13 cellular contexts compared by ENCODE assay signal in the genomic region with DNA sequence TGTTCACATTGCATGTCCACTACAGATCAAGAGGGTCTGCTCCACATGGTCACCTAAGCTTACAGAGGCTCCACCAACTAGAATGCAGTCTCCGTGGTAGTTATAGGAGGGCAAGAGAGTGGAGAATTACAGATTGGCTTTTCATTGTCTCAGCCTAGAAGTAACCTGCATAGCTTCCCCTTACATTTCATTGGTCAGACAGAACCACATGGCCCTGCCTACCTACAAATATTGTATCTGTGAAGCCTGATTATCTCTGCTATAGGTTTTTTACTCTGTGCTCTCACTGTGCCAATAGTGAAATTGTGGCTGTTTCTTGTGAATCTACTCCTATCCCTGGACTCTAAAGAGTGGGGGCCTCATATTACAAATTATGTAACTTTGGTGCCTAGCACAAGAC. TPM values are rescaled to one million over a fixed set of nuclear protein-coding genes. Genes with fewer than 3 reads are reported as not detected.
DNase-seq lines count a peak whose midpoint lies in the region; ATAC-seq, FAIRE-seq and TF ChIP-seq lines count a peak whose summit lies in the region.
"Had no signal": no experiment of that assay in that cellular context is flagged by ENCODE, and none has a peak within 500 bp of the region (broad histone marks: within the 10 kb centered on the region; RNA-seq: fewer than 3 reads in every experiment).

No MANE protein-coding gene starts in this region.

- H3K4me3 Mint-ChIP-seq in activated CD4-positive, alpha-beta T cell treated with anti-CD3 and anti-CD28 coated beads, Interleukin-2, amount 10 ng/mL, durations not matched to agents 7 days and 5 days, result peak overlapping the region; percentile 27
- H3K4me3 Mint-ChIP-seq in activated CD4-positive, alpha-beta T cell treated with anti-CD3 and anti-CD28 coated beads, Interleukin-2, amount 10 ng/mL, durations not matched to agents 24 days and 14 days, result no peak overlapping the region

- no peak for DNase-seq in activated CD4-positive, alpha-beta T cell treated with anti-CD3 and anti-CD28 coated beads, Interleukin-2, amount 10 ng/mL, durations not matched to agents 7 days and 5 days
- no peak for DNase-seq in activated CD4-positive, alpha-beta T cell treated with anti-CD3 and anti-CD28 coated beads, Interleukin-2, amount 10 ng/mL, durations not matched to agents 24 days and 14 days
- DNase-seq in NAMALWA (ENCODE audit: low spot score) (peak; percentile 26), colonic mucosa (no peak), small intestine (peak; percentile 31), NCI-H524 (lab: John Stamatoyannopoulos, UW) (no peak)
- DNase-seq: ACHN, anterior cingulate cortex, NCI-H2227 treated with DMSO at 0.1 percent for 48 hours had no signal

- H3K27ac ChIP-seq in colonic mucosa, result peak overlapping the region; percentile 7
- H3K27ac ChIP-seq in small intestine (ENCODE audit: low read depth in 1 of 2, low read length in 1 of 2), result peak overlapping the region in 1 of 2 donors; percentile 53
- H3K27ac ChIP-seq: HL-60 had no signal

- CTCF ChIA-PET in activated CD4-positive, alpha-beta T cell treated with anti-CD3 and anti-CD28 coated beads, Interleukin-2, amount 10 ng/mL, durations not matched to agents 7 days and 5 days (lab: Charles Lee), result interaction anchor here (1.0 to 1.5 kb wide), 3 partner anchors 19 to 268 kb away, joined by 3 to 5 read pairs (median 3); no protein-coding TSS in a partner anchor

- 80 to 81% (median 80%) methylated on average over 1 of the region's 1 CpG for WGBS in small intestine, 3 donors

- no peaks in the 10 kb centered on the region for H3K9me3 ChIP-seq in colonic mucosa
- no peaks in the 10 kb centered on the region for H3K9me3 ChIP-seq in small intestine (ENCODE audit: control insufficient read depth, low read depth)

- H3K27me3 Mint-ChIP-seq in activated CD4-positive, alpha-beta T cell treated with anti-CD3 and anti-CD28 coated beads, Interleukin-2, amount 10 ng/mL, durations not matched to agents 7 days and 5 days, result no peaks in the 10 kb centered on the region
- H3K27me3 Mint-ChIP-seq in activated CD4-positive, alpha-beta T cell treated with anti-CD3 and anti-CD28 coated beads, Interleukin-2, amount 10 ng/mL, durations not matched to agents 24 days and 14 days, result no peaks in the 10 kb centered on the region

- peaks cover 43% of the 10 kb centered on the region for H3K4me1 Mint-ChIP-seq in activated CD4-positive, alpha-beta T cell treated with anti-CD3 and anti-CD28 coated beads, Interleukin-2, amount 10 ng/mL, durations not matched to agents 7 days and 5 days
- peaks cover 28% of the 10 kb centered on the region for H3K4me1 Mint-ChIP-seq in activated CD4-positive, alpha-beta T cell treated with anti-CD3 and anti-CD28 coated beads, Interleukin-2, amount 10 ng/mL, durations not matched to agents 24 days and 14 days

- H3K36me3 ChIP-seq in colonic mucosa, result no peaks in the 10 kb centered on the region
- H3K36me3 ChIP-seq in small intestine (ENCODE audit: control insufficient read depth in 2 of 2, insufficient read depth in 2 of 2, low read length in 2 of 2), result no peaks in the 10 kb centered on the region

- peak overlapping the region; percentile 83 for H3K27ac Mint-ChIP-seq in activated CD4-positive, alpha-beta T cell treated with anti-CD3 and anti-CD28 coated beads, Interleukin-2, amount 10 ng/mL, durations not matched to agents 7 days and 5 days
- no peak overlapping the region for H3K27ac Mint-ChIP-seq in activated CD4-positive, alpha-beta T cell treated with anti-CD3 and anti-CD28 coated beads, Interleukin-2, amount 10 ng/mL, durations not matched to agents 24 days and 14 days

- H3K9me3 Mint-ChIP-seq in activated CD4-positive, alpha-beta T cell treated with anti-CD3 and anti-CD28 coated beads, Interleukin-2, amount 10 ng/mL, durations not matched to agents 7 days and 5 days, result peaks cover 3% of the 10 kb centered on the region
- H3K9me3 Mint-ChIP-seq in activated CD4-positive, alpha-beta T cell treated with anti-CD3 and anti-CD28 coated beads, Interleukin-2, amount 10 ng/mL, durations not matched to agents 24 days and 14 days, result no peaks in the 10 kb centered on the region

- POLR2A ChIA-PET in activated CD4-positive, alpha-beta T cell treated with anti-CD3 and anti-CD28 coated beads, Interleukin-2, amount 10 ng/mL, durations not matched to agents 7 days and 5 days (lab: Charles Lee), result no interaction called here

- H3K9ac ChIP-seq in colonic mucosa (ENCODE audit: low read depth in 2 of 2, low read length in 2 of 2), result no peak overlapping the region

- FAIRE-seq in small intestine (lab: Jason Lieb, UNC), result no peak
- FAIRE-seq: frontal cortex had no signal

- H3K4me3 ChIP-seq in colonic mucosa, result no peak overlapping the region
- H3K4me3 ChIP-seq in small intestine (ENCODE audit: low read depth in 1 of 2, low read length in 2 of 2), result no peak overlapping the region

- H3K36me3 Mint-ChIP-seq in activated CD4-positive, alpha-beta T cell treated with anti-CD3 and anti-CD28 coated beads, Interleukin-2, amount 10 ng/mL, durations not matched to agents 7 days and 5 days (ENCODE audit: low read depth), result peaks cover 21% of the 10 kb centered on the region
- H3K36me3 Mint-ChIP-seq in activated CD4-positive, alpha-beta T cell treated with anti-CD3 and anti-CD28 coated beads, Interleukin-2, amount 10 ng/mL, durations not matched to agents 24 days and 14 days (ENCODE audit: low read depth), result peaks cover 11% of the 10 kb centered on the region

- H3K27me3 ChIP-seq in colonic mucosa (no peaks in the 10 kb centered on the region), small intestine (ENCODE audit: control insufficient read depth in 2 of 2, insufficient read depth in 2 of 2, low read length in 2 of 2) (no peaks in the 10 kb centered on the region)

- intact Hi-C loops in activated CD4-positive, alpha-beta T cell treated with anti-CD3 and anti-CD28 coated beads, Interleukin-2, amount 10 ng/mL, durations not matched to agents 24 days and 14 days (cut with micrococcal nuclease), result no loop called here
- intact Hi-C loops in colonic mucosa (cut with DNase I), result no loop called here

- no peak for ATAC-seq in HG03159 (IDR thresholded peaks at IDR 0.05; ENCODE audit: unreplicated experiment)
- no peak for ATAC-seq in HG02885 (IDR thresholded peaks at IDR 0.05; ENCODE audit: poor library complexity, unreplicated experiment)

- peaks cover 7% of the 10 kb centered on the region for H3K4me1 ChIP-seq in colonic mucosa
- peaks cover 4 to 8% of the 10 kb centered on the region in 2 donors for H3K4me1 ChIP-seq in small intestine (ENCODE audit: control insufficient read depth in 2 of 2, insufficient read depth in 1 of 2, low read depth in 1 of 2, low read length in 1 of 2)

- TF ChIP-seq CTCF in colonic mucosa (IDR thresholded peaks at IDR 0.05), result no peak

RNA-seq across cellular contexts. Expression of gene TLNRD1, which starts 2.5 kb away (rescaled TPM):
- 10 to 100 TPM; 28.6 to 34.2 TPM for total RNA-seq in activated CD4-positive, alpha-beta T cell treated with anti-CD3 and anti-CD28 coated beads, Interleukin-2, amount 10 ng/mL, durations not matched to agents 7 days and 5 days
- total RNA-seq in activated CD4-positive, alpha-beta T cell treated with anti-CD3 and anti-CD28 coated beads, Interleukin-2, amount 10 ng/mL, durations not matched to agents 24 days and 14 days, result 25.6 and 25.8 TPM in 2 replicates
- 10 to 100 TPM; 28.5 to 33.3 TPM for total RNA-seq in colonic mucosa
- 10 to 100 TPM in 1 of 3 donors, 1 to 10 TPM in 2; 4.9 to 11.9 (median 6.8) TPM for polyA plus RNA-seq in small intestine

RNA-seq across cellular contexts. Expression of gene MESD, which starts 8.6 kb away (rescaled TPM):
- 10 to 100 TPM; 34.0 to 34.3 TPM for total RNA-seq in activated CD4-positive, alpha-beta T cell treated with anti-CD3 and anti-CD28 coated beads, Interleukin-2, amount 10 ng/mL, durations not matched to agents 7 days and 5 days
- 27.1 and 27.6 TPM in 2 replicates for total RNA-seq in activated CD4-positive, alpha-beta T cell treated with anti-CD3 and anti-CD28 coated beads, Interleukin-2, amount 10 ng/mL, durations not matched to agents 24 days and 14 days
- total RNA-seq in colonic mucosa, result 10 to 100 TPM; 20.4 to 26.1 TPM
- 10 to 100 TPM in 1 of 3 donors, 1 to 10 TPM in 2; 4.7 to 20.7 (median 6.5) TPM for polyA plus RNA-seq in small intestine

Comparison
In these comparisons a context has a peak if more than half of its experiments do, and no peak if none do; other contexts are left out.
1. DNase-seq: peak in NAMALWA (single experiment) and small intestine (single experiment); none in activated CD4-positive, alpha-beta T cell treated with anti-CD3 and anti-CD28 coated beads, Interleukin-2, amount 10 ng/mL, durations not matched to agents 7 days and 5 days (single experiment), activated CD4-positive, alpha-beta T cell treated with anti-CD3 and anti-CD28 coated beads, Interleukin-2, amount 10 ng/mL, durations not matched to agents 24 days and 14 days (single experiment), colonic mucosa (single experiment) and NCI-H524 (0 of 2).